Comparison of ENCODE assay signal across 20 cellular contexts in genomic region chr19:2551864-2552185, GRCh38.
DNase-seq lines count a peak whose midpoint lies in the region; ATAC-seq and TF ChIP-seq lines count a peak whose summit lies in the region.
"Had no signal": no experiment of that assay in that cellular context is flagged by ENCODE, and none has a peak within 500 bp of the region (broad histone marks: within the 10 kb centered on the region; RNA-seq: fewer than 3 reads in every experiment).

No MANE protein-coding gene starts in this region.

- no peaks in the 10 kb centered on the region for H3K9me2 ChIP-seq in Loucy (replicated peaks; ENCODE audit: low read depth, low read length)

- H3K27me3 Mint-ChIP-seq in immature natural killer cell (ENCODE audit: low read depth in 3 of 3) = peaks cover 2 to 6% (median 5%) of the 10 kb centered on the region in 3 donors
- no peaks in the 10 kb centered on the region for H3K27me3 Mint-ChIP-seq in stimulated activated naive B cell treated with anti-CD40 and anti-IgM and Interleukin-4, amounts not matched to agents 10 μg/mL and 1 μg/mL and 100 μg/mL, for 72 hours
- H3K27me3 Mint-ChIP-seq: stimulated activated memory B cell treated with anti-CD40 and anti-IgM and Interleukin-4, amounts not matched to agents 10 μg/mL and 1 μg/mL and 100 μg/mL, for 72 hours had no signal

- peaks cover 32 to 34% of the 10 kb centered on the region in 2 donors for H3K4me1 Mint-ChIP-seq in immature natural killer cell
- peaks cover 31 to 50% of the 10 kb centered on the region in 2 donors for H3K4me1 Mint-ChIP-seq in stimulated activated naive B cell treated with anti-CD40 and anti-IgM and Interleukin-4, amounts not matched to agents 10 μg/mL and 1 μg/mL and 100 μg/mL, for 72 hours

- ATAC-seq in Right ventricle myocardium superior (ENCODE audit: poor library complexity) (no peak), gastrocnemius medialis (no peak), HG03135 (IDR thresholded peaks at IDR 0.05; ENCODE audit: unreplicated experiment) (no peak)
- no peak for ATAC-seq in stimulated activated naive B cell treated with anti-CD40 and anti-IgM and Interleukin-4, amounts not matched to agents 10 μg/mL and 1 μg/mL and 100 μg/mL, for 72 hours (replicated peaks)
- ATAC-seq: psoas muscle; stimulated activated memory B cell treated with anti-CD40 and anti-IgM and Interleukin-4, amounts not matched to agents 10 μg/mL and 1 μg/mL and 100 μg/mL, for 72 hours had no signal

- H3K9me3 ChIP-seq in Loucy (ENCODE audit: insufficient read depth, low read depth, low read length) (no peaks in the 10 kb centered on the region), gastrocnemius medialis (no peaks in the 10 kb centered on the region)
- H3K9me3 ChIP-seq: psoas muscle, uterus had no signal

- H3K36me3 Mint-ChIP-seq in immature natural killer cell = no peaks in the 10 kb centered on the region
- peaks cover 5 to 8% of the 10 kb centered on the region in 2 donors for H3K36me3 Mint-ChIP-seq in stimulated activated naive B cell treated with anti-CD40 and anti-IgM and Interleukin-4, amounts not matched to agents 10 μg/mL and 1 μg/mL and 100 μg/mL, for 72 hours

- peak overlapping the region; percentile 42 to 90 (median 84) for H3K27ac Mint-ChIP-seq in immature natural killer cell
- H3K27ac Mint-ChIP-seq in stimulated activated naive B cell treated with anti-CD40 and anti-IgM and Interleukin-4, amounts not matched to agents 10 μg/mL and 1 μg/mL and 100 μg/mL, for 72 hours = peak overlapping the region; percentile 22

- H3F3A ChIP-seq in Loucy (ENCODE audit: low read depth) = peaks cover 7% of the 10 kb centered on the region

- H3K36me3 ChIP-seq in Loucy (ENCODE audit: insufficient read depth, low read length) (no peaks in the 10 kb centered on the region), gastrocnemius medialis (no peaks in the 10 kb centered on the region)
- H3K36me3 ChIP-seq: uterus had no signal

- no peaks in the 10 kb centered on the region for H3K9me3 Mint-ChIP-seq in immature natural killer cell
- peaks cover 0 to 2% of the 10 kb centered on the region in 2 donors for H3K9me3 Mint-ChIP-seq in stimulated activated naive B cell treated with anti-CD40 and anti-IgM and Interleukin-4, amounts not matched to agents 10 μg/mL and 1 μg/mL and 100 μg/mL, for 72 hours
- H3K9me3 Mint-ChIP-seq: stimulated activated memory B cell treated with anti-CD40 and anti-IgM and Interleukin-4, amounts not matched to agents 10 μg/mL and 1 μg/mL and 100 μg/mL, for 72 hours had no signal

- no peak for TF ChIP-seq CTCF in Loucy (conservative IDR thresholded peaks at IDR 0.05; ENCODE audit: low read length)
- TF ChIP-seq CTCF in gastrocnemius medialis (IDR thresholded peaks at IDR 0.05 in 4 of 5, conservative IDR thresholded peaks at IDR 0.05 in 1 of 5) = no peak

- intact Hi-C loops in Right ventricle myocardium superior (cut with DNase I) = no loop called here
- intact Hi-C loops in cardiac septum (cut with DNase I) = no loop called here
- intact Hi-C loops in gastrocnemius medialis (cut with DNase I; ENCODE audit: low total_unique reads) = no loop called here

- H3K27me3 ChIP-seq in Loucy (ENCODE audit: insufficient read depth, low read length, poor library complexity, severe bottlenecking) (no peaks in the 10 kb centered on the region), gastrocnemius medialis (no peaks in the 10 kb centered on the region)
- H3K27me3 ChIP-seq: uterus had no signal

- no peak for TF ChIP-seq POLR2A in gastrocnemius medialis (IDR thresholded peaks at IDR 0.05)

- H3K79me2 ChIP-seq in Loucy (ENCODE audit: insufficient read depth, low read length) = no peaks in the 10 kb centered on the region

- DNase-seq in Right ventricle myocardium superior = peak; percentile 36
- DNase-seq in cardiac septum (ENCODE audit: low spot score) = no peak
- peak in 1 of 3 donors; percentile 16 for DNase-seq in immature natural killer cell
- DNase-seq in stimulated activated naive B cell treated with anti-CD40 and anti-IgM and Interleukin-4, amounts not matched to agents 10 μg/mL and 1 μg/mL and 100 μg/mL, for 72 hours = no peak
- no peak for DNase-seq in NAMALWA (ENCODE audit: low spot score)
- no peak for DNase-seq in gastrocnemius medialis
- DNase-seq: activated CD4-positive, CD25-positive, alpha-beta regulatory T cell treated with anti-CD3 and anti-CD28 coated beads, Interleukin-2, amount 50 U/mL, for 72 hours; activated effector memory CD4-positive, alpha-beta T cell treated with anti-CD3 and anti-CD28 coated beads, Interleukin-2, amount 50 U/mL, for 16 hours; amniotic stem cell; DMS79; head of caudate nucleus; MV-4-11; NCI-H1694 treated with DMSO at 0.1 percent for 48 hours; NCI-H526; psoas muscle; stimulated activated CD4-positive, alpha-beta T cell treated with anti-CD3 and anti-CD28 coated beads, Interleukin-2, amount 100 ng/mL, for 24 hours; uterus had no signal

- in situ Hi-C loops in gastrocnemius medialis (cut with MboI; ENCODE audit: low sequenced_read_pairs in 4 of 4) = no loop called here

- peak overlapping the region; percentile 2 for H3K4me2 ChIP-seq in Loucy (ENCODE audit: low read depth, low read length, poor library complexity, severe bottlenecking)

- H4K20me1 ChIP-seq in Loucy (ENCODE audit: insufficient read depth, low read length, poor library complexity, severe bottlenecking) = no peaks in the 10 kb centered on the region

- no peak overlapping the region for H3K27ac ChIP-seq in gastrocnemius medialis

- H2AFZ ChIP-seq in Loucy (ENCODE audit: low read length) = no peak overlapping the region

- H3K4me3 ChIP-seq in Loucy (ENCODE audit: low read length, poor library complexity, severe bottlenecking) (no peak overlapping the region), gastrocnemius medialis (no peak overlapping the region)
- H3K4me3 ChIP-seq: psoas muscle, uterus had no signal

- H3K9ac ChIP-seq in Loucy (ENCODE audit: low read depth, low read length, poor library complexity, severe bottlenecking) = no peak overlapping the region

- H3K4me3 Mint-ChIP-seq in immature natural killer cell = peak overlapping the region; percentile 7 to 92 (median 77)
- H3K4me3 Mint-ChIP-seq in stimulated activated naive B cell treated with anti-CD40 and anti-IgM and Interleukin-4, amounts not matched to agents 10 μg/mL and 1 μg/mL and 100 μg/mL, for 72 hours = no peak overlapping the region

- H3K4me1 ChIP-seq in Loucy (ENCODE audit: insufficient read depth, low read length, poor library complexity, severe bottlenecking) (peaks cover 24% of the 10 kb centered on the region), gastrocnemius medialis (peaks cover 10 to 15% of the 10 kb centered on the region in 2 donors)
- H3K4me1 ChIP-seq: uterus had no signal

Comparison
In these comparisons a context has a peak if more than half of its experiments do, and no peak if none do; other contexts are left out.
1. H3K4me3 Mint-ChIP-seq: peak in immature natural killer cell (5 of 5); none in stimulated activated naive B cell treated with anti-CD40 and anti-IgM and Interleukin-4, amounts not matched to agents 10 μg/mL and 1 μg/mL and 100 μg/mL, for 72 hours (0 of 2).